Comparison of ENCODE assay signal across 8 cellular contexts in the genomic region with DNA sequence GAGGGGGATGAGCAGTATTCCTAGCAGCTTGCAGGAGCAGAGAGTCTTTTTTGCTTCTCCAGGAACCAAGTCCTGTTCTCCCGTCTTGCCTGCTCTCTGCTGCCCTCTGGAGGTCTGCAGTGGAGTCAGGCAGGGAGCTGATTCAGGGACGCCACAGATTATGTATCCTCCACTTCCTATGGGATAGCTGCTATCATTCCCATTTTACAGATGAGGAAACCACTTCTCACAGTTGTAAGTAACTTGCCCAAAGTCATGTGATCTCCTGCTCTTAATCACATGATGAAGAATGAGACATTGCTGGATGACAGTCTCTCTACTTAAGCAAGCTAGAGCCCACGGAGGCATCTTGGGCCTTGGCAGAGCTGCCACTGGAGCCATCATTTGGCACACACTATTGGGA. TPM values are rescaled to one million over a fixed set of nuclear protein-coding genes. Genes with fewer than 3 reads are reported as not detected.
DNase-seq lines count a peak whose midpoint lies in the region; ATAC-seq, FAIRE-seq and TF ChIP-seq lines count a peak whose summit lies in the region.

No MANE protein-coding gene starts in this region.

- H3K4me2 ChIP-seq in PC-9 = no peak overlapping the region

- TF ChIP-seq CTCF in PC-9 (conservative IDR thresholded peaks at IDR 0.05) = peak; percentile 96
- TF ChIP-seq CTCF in nephron progenitor cell (IDR thresholded peaks at IDR 0.05) = peak; percentile 97

- DNase-seq in DMS 273 treated with DMSO at 0.1 percent for 48 hours (lab: John Stamatoyannopoulos, UW) (peak; percentile 20), HTR-8/SVneo (ENCODE audit: insufficient read length, low spot score) (peak; percentile 88), PC-9 (peak; percentile 59 to 66), fibroblast of gingiva (ENCODE audit: low read depth) (peak; percentile 51), nephron progenitor cell (peak; percentile 85)
- peak; percentile 78 for DNase-seq in activated T-cell treated with anti-CD3 and anti-CD28 coated beads, Interleukin-2, amount 50 U/mL, for 24 hours
- peak; percentile 32 to 83 (median 63) for DNase-seq in stimulated activated naive CD4-positive, alpha-beta T cell (lab: John Stamatoyannopoulos, UW)

- no TSS peak for BruUV-seq in PC-9 (replicated peaks; lab: Mats Ljungman, UMichigan)

- H3K36me3 ChIP-seq in PC-9 (ENCODE audit: low read depth) = no peaks in the 10 kb centered on the region

- H3K9me3 Mint-ChIP-seq in activated T-cell treated with anti-CD3 and anti-CD28 coated beads, Interleukin-2, amount 50 U/mL, for 24 hours = no peaks in the 10 kb centered on the region
- H3K9me3 Mint-ChIP-seq in nephron progenitor cell = no peaks in the 10 kb centered on the region

- H3K4me1 ChIP-seq in PC-9 (replicated peaks; ENCODE audit: insufficient read depth) = no peaks in the 10 kb centered on the region

- no peaks in the 10 kb centered on the region for H3K9me3 ChIP-seq in PC-9 (ENCODE audit: insufficient read depth, low read depth)

- H3K4me3 ChIP-seq in PC-9 = no peak overlapping the region

- POLR2A ChIA-PET in PC-9 (lab: Charles Lee; ENCODE audit: unreplicated experiment) = interaction anchor here (0.5 kb wide), 1 partner anchor 56 kb away, joined by 4 read pairs; no protein-coding TSS in a partner anchor

- ATAC-seq in GM21515 (IDR thresholded peaks at IDR 0.05; ENCODE audit: unreplicated experiment) = no peak

- no peaks in the 10 kb centered on the region for H3F3A ChIP-seq in PC-9 (ENCODE audit: insufficient read depth, low read depth)

- FAIRE-seq in HTR-8/SVneo (lab: Jason Lieb, UNC) = peak; percentile 90

- H3K27me3 Mint-ChIP-seq in activated T-cell treated with anti-CD3 and anti-CD28 coated beads, Interleukin-2, amount 50 U/mL, for 24 hours = no peaks in the 10 kb centered on the region
- H3K27me3 Mint-ChIP-seq in nephron progenitor cell (ENCODE audit: low read depth, poor library complexity) = peaks cover 3% of the 10 kb centered on the region

- peaks cover 7% of the 10 kb centered on the region; the same call in 1 of the 2 replicates for H3K27me3 ChIP-seq in PC-9 (ENCODE audit: insufficient read depth, low read depth)

- no peaks in the 10 kb centered on the region for H3K79me2 ChIP-seq in PC-9 (ENCODE audit: low read depth)

- CTCF ChIA-PET in PC-9 (lab: Charles Lee) = interaction anchor here (0.9 to 1.1 kb wide), 3 partner anchors 43 to 197 kb away, joined by 3 to 6 read pairs (median 3); no protein-coding TSS in a partner anchor

- intact Hi-C loops in PC-9 (cut with micrococcal nuclease; ENCODE audit: unreplicated experiment) = loop anchor here (5.0 kb wide), 2 partner anchors 197 to 252 kb away; no protein-coding TSS in a partner anchor

- no peaks in the 10 kb centered on the region for H3K36me3 Mint-ChIP-seq in activated T-cell treated with anti-CD3 and anti-CD28 coated beads, Interleukin-2, amount 50 U/mL, for 24 hours (ENCODE audit: low read depth)
- H3K36me3 Mint-ChIP-seq in nephron progenitor cell (ENCODE audit: low read depth) = no peaks in the 10 kb centered on the region

- H4K20me1 ChIP-seq in PC-9 (ENCODE audit: insufficient read depth) = no peaks in the 10 kb centered on the region

- H2AFZ ChIP-seq in PC-9 = no peak overlapping the region

- H3K27ac Mint-ChIP-seq in activated T-cell treated with anti-CD3 and anti-CD28 coated beads, Interleukin-2, amount 50 U/mL, for 24 hours = no peak overlapping the region
- H3K27ac Mint-ChIP-seq in nephron progenitor cell = no peak overlapping the region

- no peak overlapping the region for H3K4me3 Mint-ChIP-seq in activated T-cell treated with anti-CD3 and anti-CD28 coated beads, Interleukin-2, amount 50 U/mL, for 24 hours
- H3K4me3 Mint-ChIP-seq in nephron progenitor cell = no peak overlapping the region

- no peaks in the 10 kb centered on the region for H3K9me2 ChIP-seq in PC-9 (ENCODE audit: insufficient read depth)

- no peaks in the 10 kb centered on the region for H3K4me1 Mint-ChIP-seq in activated T-cell treated with anti-CD3 and anti-CD28 coated beads, Interleukin-2, amount 50 U/mL, for 24 hours (ENCODE audit: low read depth)
- H3K4me1 Mint-ChIP-seq in nephron progenitor cell = no peaks in the 10 kb centered on the region

- H3K27ac ChIP-seq in PC-9 = no peak overlapping the region

RNA-seq across cellular contexts. Expression of gene SLC4A5, which starts 8.3 kb away (rescaled TPM):
- total RNA-seq in PC-9 (2021) = 1.2 TPM in 1 of 2 replicates, not detected in the other

RNA-seq across cellular contexts. Expression of gene DCTN1, which starts 45.2 kb away (rescaled TPM):
- 130 and 147 TPM in 2 replicates for total RNA-seq in PC-9 (2021)

Comparison
In these comparisons a context has a peak if more than half of its experiments do, and no peak if none do; other contexts are left out.
1. DNase-seq: peak in every context shown above with its lines; median percentile 88 in HTR-8/SVneo; 85 in nephron progenitor cell; 78 in activated T-cell treated with anti-CD3 and anti-CD28 coated beads, Interleukin-2, amount 50 U/mL, for 24 hours; 63 in stimulated activated naive CD4-positive, alpha-beta T cell; 62 in PC-9; 51 in fibroblast of gingiva; 20 in DMS 273 treated with DMSO at 0.1 percent for 48 hours.